14 cellular contexts compared by ENCODE assay signal in genomic region chr3:98259707-98260106, GRCh38. TPM values are rescaled to one million over a fixed set of nuclear protein-coding genes. Genes with fewer than 3 reads are reported as not detected.
DNase-seq lines count a peak whose midpoint lies in the region; ATAC-seq, FAIRE-seq and TF ChIP-seq lines count a peak whose summit lies in the region.
"Had no signal": no experiment of that assay in that cellular context is flagged by ENCODE, and none has a peak within 500 bp of the region (broad histone marks: within the 10 kb centered on the region; RNA-seq: fewer than 3 reads in every experiment).

No MANE protein-coding gene starts in this region.

- no peaks in the 10 kb centered on the region for H3K9me3 ChIP-seq in Caco-2
- no peaks in the 10 kb centered on the region for H3K9me3 ChIP-seq in psoas muscle
- H3K9me3 ChIP-seq: prostate gland had no signal

- H3K4me3 Mint-ChIP-seq in Caco-2 (ENCODE audit: unreplicated experiment) (no peak overlapping the region), WTC11 (no peak overlapping the region)
- H3K4me3 Mint-ChIP-seq: CD8-positive, alpha-beta T cell; dendritic cell treated with granulocyte-macrophage colony-stimulating factor and Interleukin-4, amounts not matched to agents 40 ng/mL and 50 ng/mL, for 4 days had no signal

- no TSS peak for BruUV-seq in Caco-2 (replicated peaks; lab: Mats Ljungman, UMichigan)

- H3K9me3 Mint-ChIP-seq in Caco-2 (ENCODE audit: unreplicated experiment): peaks cover 24% of the 10 kb centered on the region
- peaks cover 32% of the 10 kb centered on the region for H3K9me3 Mint-ChIP-seq in WTC11

- H3K27me3 ChIP-seq in Caco-2 (replicated peaks; ENCODE audit: control insufficient read depth, insufficient read depth, low read length) (no peaks in the 10 kb centered on the region), psoas muscle (ENCODE audit: insufficient read depth in 3 of 3, low read length in 2 of 3) (no peaks in the 10 kb centered on the region)

- intact Hi-C loops in Caco-2 (cut with micrococcal nuclease; ENCODE audit: unreplicated experiment): no loop called here
- intact Hi-C loops in psoas muscle (cut with DNase I): no loop called here

- POLR2A ChIA-PET in Caco-2 (lab: Charles Lee): no interaction called here
- POLR2A ChIA-PET in WTC11 (lab: Charles Lee): no interaction called here

- H3K4me1 Mint-ChIP-seq in Caco-2 (ENCODE audit: low read depth, unreplicated experiment): no peaks in the 10 kb centered on the region
- H3K4me1 Mint-ChIP-seq in WTC11: peaks cover 33% of the 10 kb centered on the region

- H3K27ac Mint-ChIP-seq in Caco-2 (ENCODE audit: unreplicated experiment): no peak overlapping the region
- H3K27ac Mint-ChIP-seq in WTC11: no peak overlapping the region
- H3K27ac Mint-ChIP-seq: CD8-positive, alpha-beta T cell; dendritic cell treated with granulocyte-macrophage colony-stimulating factor and Interleukin-4, amounts not matched to agents 40 ng/mL and 50 ng/mL, for 4 days had no signal

- H3K4me1 ChIP-seq in Caco-2 (no peaks in the 10 kb centered on the region), psoas muscle (no peaks in the 10 kb centered on the region)
- H3K4me1 ChIP-seq: prostate gland had no signal

- FAIRE-seq in D721Med (lab: Jason Lieb, UNC) (no peak), HTR-8/SVneo (lab: Jason Lieb, UNC) (no peak)
- FAIRE-seq: islet of Langerhans had no signal

- peak; percentile 3 to 28 for TF ChIP-seq CTCF in Caco-2 (IDR thresholded peaks at IDR 0.05; ENCODE audit: insufficient read depth in 1 of 2, low read depth in 1 of 2, low read length in 1 of 2, severe bottlenecking in 1 of 2, unreplicated experiment in 1 of 2)
- TF ChIP-seq CTCF in WTC11 (IDR thresholded peaks at IDR 0.05): peak; percentile 49
- TF ChIP-seq CTCF in psoas muscle (IDR thresholded peaks at IDR 0.05): no peak
- TF ChIP-seq CTCF in D721Med (IDR thresholded peaks at IDR 0.05; ENCODE audit: insufficient read depth, missing control alignments): no peak

- CTCF ChIA-PET in Caco-2 (lab: Charles Lee): no interaction called here
- CTCF ChIA-PET in WTC11 (lab: Charles Lee): interaction anchor here (0.7 to 1.9 kb wide), 17 partner anchors 13 to 295 kb away, joined by 3 to 9 read pairs (median 4); partner anchors contain the start of gene OR5H2

- H3K36me3 ChIP-seq in Caco-2 (ENCODE audit: control insufficient read depth, insufficient read depth, low read length) (no peaks in the 10 kb centered on the region), psoas muscle (ENCODE audit: insufficient read depth in 1 of 2, low read depth in 1 of 2) (no peaks in the 10 kb centered on the region)
- H3K36me3 ChIP-seq: prostate gland had no signal

- H3K27me3 Mint-ChIP-seq in Caco-2 (ENCODE audit: insufficient read depth, unreplicated experiment): no peaks in the 10 kb centered on the region
- H3K27me3 Mint-ChIP-seq in WTC11 (ENCODE audit: low read depth): no peaks in the 10 kb centered on the region
- H3K27me3 Mint-ChIP-seq: dendritic cell treated with granulocyte-macrophage colony-stimulating factor and Interleukin-4, amounts not matched to agents 40 ng/mL and 50 ng/mL, for 4 days had no signal

- no peaks in the 10 kb centered on the region for H3K36me3 Mint-ChIP-seq in Caco-2 (ENCODE audit: insufficient read depth, unreplicated experiment)
- H3K36me3 Mint-ChIP-seq in WTC11: peaks cover 14% of the 10 kb centered on the region
- H3K36me3 Mint-ChIP-seq: CD8-positive, alpha-beta T cell had no signal

- no peak overlapping the region for H3K27ac ChIP-seq in psoas muscle
- H3K27ac ChIP-seq: prostate gland had no signal

- H3K4me3 ChIP-seq in Caco-2 (ENCODE audit: low read depth, low read length) (no peak overlapping the region), psoas muscle (no peak overlapping the region)
- H3K4me3 ChIP-seq: prostate gland had no signal

- ATAC-seq in GM19035 (IDR thresholded peaks at IDR 0.05; ENCODE audit: unreplicated experiment) (peak; percentile 63), HG03442 (IDR thresholded peaks at IDR 0.05; ENCODE audit: unreplicated experiment) (peak; percentile 75), WTC11 (peak; percentile 98), psoas muscle (no peak)
- ATAC-seq: CD8-positive, alpha-beta T cell had no signal

- WGBS in psoas muscle, 3 donors: 48 to 74% (median 67%) methylated on average over 2 of the region's 2 CpGs

- DNase-seq in Caco-2 (peak in 1 of 2 experiments; percentile 29), WTC11 (ENCODE audit: low spot score) (peak; percentile 47), psoas muscle (no peak), D721Med (ENCODE audit: insufficient read length, low spot score) (no peak), HTR-8/SVneo (ENCODE audit: insufficient read length, low spot score) (no peak)
- no peak for DNase-seq in activated effector memory CD4-positive, alpha-beta T cell treated with anti-CD3 and anti-CD28 coated beads, Interleukin-2, amount 50 U/mL, for 16 hours
- DNase-seq: activated T-cell treated with anti-CD3 and anti-CD28 coated beads, Interleukin-2, amount 50 U/mL, for 1 hour; CD8-positive, alpha-beta T cell; NCI-H1105 had no signal

TF ChIP-seq in WTC11, 78 proteins besides CTCF, POLR2A, EP300 and RAD21:
- no peak for TF ChIP-seq NR2C2 (CRISPR knock-in tag; IDR thresholded peaks at IDR 0.05)
- TF ChIP-seq, protein P1, sequence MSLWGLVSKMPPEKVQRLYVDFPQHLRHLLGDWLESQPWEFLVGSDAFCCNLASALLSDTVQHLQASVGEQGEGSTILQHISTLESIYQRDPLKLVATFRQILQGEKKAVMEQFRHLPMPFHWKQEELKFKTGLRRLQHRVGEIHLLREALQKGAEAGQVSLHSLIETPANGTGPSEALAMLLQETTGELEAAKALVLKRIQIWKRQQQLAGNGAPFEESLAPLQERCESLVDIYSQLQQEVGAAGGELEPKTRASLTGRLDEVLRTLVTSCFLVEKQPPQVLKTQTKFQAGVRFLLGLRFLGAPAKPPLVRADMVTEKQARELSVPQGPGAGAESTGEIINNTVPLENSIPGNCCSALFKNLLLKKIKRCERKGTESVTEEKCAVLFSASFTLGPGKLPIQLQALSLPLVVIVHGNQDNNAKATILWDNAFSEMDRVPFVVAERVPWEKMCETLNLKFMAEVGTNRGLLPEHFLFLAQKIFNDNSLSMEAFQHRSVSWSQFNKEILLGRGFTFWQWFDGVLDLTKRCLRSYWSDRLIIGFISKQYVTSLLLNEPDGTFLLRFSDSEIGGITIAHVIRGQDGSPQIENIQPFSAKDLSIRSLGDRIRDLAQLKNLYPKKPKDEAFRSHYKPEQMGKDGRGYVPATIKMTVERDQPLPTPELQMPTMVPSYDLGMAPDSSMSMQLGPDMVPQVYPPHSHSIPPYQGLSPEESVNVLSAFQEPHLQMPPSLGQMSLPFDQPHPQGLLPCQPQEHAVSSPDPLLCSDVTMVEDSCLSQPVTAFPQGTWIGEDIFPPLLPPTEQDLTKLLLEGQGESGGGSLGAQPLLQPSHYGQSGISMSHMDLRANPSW (CRISPR knock-in tag; conservative IDR thresholded peaks at IDR 0.05; ENCODE audit: low read depth): no peak
- TF ChIP-seq, protein P2, sequence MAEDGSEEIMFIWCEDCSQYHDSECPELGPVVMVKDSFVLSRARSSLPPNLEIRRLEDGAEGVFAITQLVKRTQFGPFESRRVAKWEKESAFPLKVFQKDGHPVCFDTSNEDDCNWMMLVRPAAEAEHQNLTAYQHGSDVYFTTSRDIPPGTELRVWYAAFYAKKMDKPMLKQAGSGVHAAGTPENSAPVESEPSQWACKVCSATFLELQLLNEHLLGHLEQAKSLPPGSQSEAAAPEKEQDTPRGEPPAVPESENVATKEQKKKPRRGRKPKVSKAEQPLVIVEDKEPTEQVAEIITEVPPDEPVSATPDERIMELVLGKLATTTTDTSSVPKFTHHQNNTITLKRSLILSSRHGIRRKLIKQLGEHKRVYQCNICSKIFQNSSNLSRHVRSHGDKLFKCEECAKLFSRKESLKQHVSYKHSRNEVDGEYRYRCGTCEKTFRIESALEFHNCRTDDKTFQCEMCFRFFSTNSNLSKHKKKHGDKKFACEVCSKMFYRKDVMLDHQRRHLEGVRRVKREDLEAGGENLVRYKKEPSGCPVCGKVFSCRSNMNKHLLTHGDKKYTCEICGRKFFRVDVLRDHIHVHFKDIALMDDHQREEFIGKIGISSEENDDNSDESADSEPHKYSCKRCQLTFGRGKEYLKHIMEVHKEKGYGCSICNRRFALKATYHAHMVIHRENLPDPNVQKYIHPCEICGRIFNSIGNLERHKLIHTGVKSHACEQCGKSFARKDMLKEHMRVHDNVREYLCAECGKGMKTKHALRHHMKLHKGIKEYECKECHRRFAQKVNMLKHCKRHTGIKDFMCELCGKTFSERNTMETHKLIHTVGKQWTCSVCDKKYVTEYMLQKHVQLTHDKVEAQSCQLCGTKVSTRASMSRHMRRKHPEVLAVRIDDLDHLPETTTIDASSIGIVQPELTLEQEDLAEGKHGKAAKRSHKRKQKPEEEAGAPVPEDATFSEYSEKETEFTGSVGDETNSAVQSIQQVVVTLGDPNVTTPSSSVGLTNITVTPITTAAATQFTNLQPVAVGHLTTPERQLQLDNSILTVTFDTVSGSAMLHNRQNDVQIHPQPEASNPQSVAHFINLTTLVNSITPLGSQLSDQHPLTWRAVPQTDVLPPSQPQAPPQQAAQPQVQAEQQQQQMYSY (CRISPR knock-in tag; IDR thresholded peaks at IDR 0.05): no peak

RNA-seq across cellular contexts. Expression of gene OR5H6, which starts 4.3 kb away (rescaled TPM):
- total RNA-seq in Caco-2 (2022) (not detected in 2 replicates), WTC11 (2021) (not detected in 3 replicates), psoas muscle (not detected)
- polyA plus RNA-seq in psoas muscle: not detected
- total RNA-seq: CD8-positive, alpha-beta T cell; prostate gland had no signal

RNA-seq across cellular contexts. Expression of gene OR5H2, which starts 22.6 kb away (rescaled TPM):
- not detected in 2 replicates for total RNA-seq in Caco-2 (2022)
- total RNA-seq in WTC11 (2021): not detected in 3 replicates
- total RNA-seq in psoas muscle: not detected
- not detected for polyA plus RNA-seq in psoas muscle
- total RNA-seq: CD8-positive, alpha-beta T cell; prostate gland had no signal

Comparison
In these comparisons a context has a peak if more than half of its experiments do, and no peak if none do; other contexts are left out.
1. CTCF ChIP-seq: peak in Caco-2 (2 of 2) and WTC11 (single experiment); none in psoas muscle (single experiment) and D721Med (single experiment).
2. ATAC-seq: peak in GM19035 (single experiment), HG03442 (single experiment) and WTC11 (single experiment); none in psoas muscle (0 of 4).